19 cellular contexts compared by ENCODE assay signal in genomic region chr14:97705107-97705506, GRCh38.
DNase-seq lines count a peak whose midpoint lies in the region; ATAC-seq and TF ChIP-seq lines count a peak whose summit lies in the region.
"Had no signal": no experiment of that assay in that cellular context is flagged by ENCODE, and none has a peak within 500 bp of the region (broad histone marks: within the 10 kb centered on the region; RNA-seq: fewer than 3 reads in every experiment).

No MANE protein-coding gene starts in this region.

- H4K20me1 ChIP-seq in GM23338 (replicated peaks; ENCODE audit: insufficient read depth), result no peaks in the 10 kb centered on the region

- TF ChIP-seq CTCF in GM23338 (conservative IDR thresholded peaks at IDR 0.05; ENCODE audit: low read depth in 2 of 2) (no peak), osteocyte (IDR thresholded peaks at IDR 0.05) (no peak)

- H3K4me3 Mint-ChIP-seq in T-helper 1 cell treated with Interleukin-12 subunit alpha and Interleukin-12 subunit beta and Interleukin-4 antibody, amounts not matched to agents 30 μg/mL and 1 μg/mL, for 36 hours, result peak overlapping the region; percentile 27
- no peak overlapping the region for H3K4me3 Mint-ChIP-seq in GM23338
- no peak overlapping the region for H3K4me3 Mint-ChIP-seq in activated naive CD8-positive, alpha-beta T cell treated with anti-CD3 and anti-CD28 coated beads for 36 hours
- peak overlapping the region; percentile 59 for H3K4me3 Mint-ChIP-seq in natural killer cell treated with Interleukin-12 subunit alpha and Interleukin-12 subunit beta and Interleukin-15 and Interleukin-18, amount 100 ng/mL, for 72 hours
- no peak overlapping the region for H3K4me3 Mint-ChIP-seq in osteocyte (ENCODE audit: unreplicated experiment)

- peak overlapping the region; percentile 95 for H3K27ac Mint-ChIP-seq in T-helper 1 cell treated with Interleukin-12 subunit alpha and Interleukin-12 subunit beta and Interleukin-4 antibody, amounts not matched to agents 30 μg/mL and 1 μg/mL, for 36 hours
- H3K27ac Mint-ChIP-seq in GM23338 (peak overlapping the region; percentile 61; the same call in 1 of the 2 replicates), osteocyte (ENCODE audit: unreplicated experiment) (no peak overlapping the region)
- H3K27ac Mint-ChIP-seq in activated naive CD8-positive, alpha-beta T cell treated with anti-CD3 and anti-CD28 coated beads for 36 hours, result peak overlapping the region; percentile 17
- H3K27ac Mint-ChIP-seq in natural killer cell treated with Interleukin-12 subunit alpha and Interleukin-12 subunit beta and Interleukin-15 and Interleukin-18, amount 100 ng/mL, for 72 hours, result peak overlapping the region; percentile 88 to 92

- H3K9me3 Mint-ChIP-seq in T-helper 1 cell treated with Interleukin-12 subunit alpha and Interleukin-12 subunit beta and Interleukin-4 antibody, amounts not matched to agents 30 μg/mL and 1 μg/mL, for 36 hours, result peaks cover 10% of the 10 kb centered on the region
- H3K9me3 Mint-ChIP-seq in GM23338 (peaks cover 17% of the 10 kb centered on the region), osteocyte (ENCODE audit: unreplicated experiment) (peaks cover 64% of the 10 kb centered on the region)
- peaks cover 6% of the 10 kb centered on the region for H3K9me3 Mint-ChIP-seq in activated naive CD8-positive, alpha-beta T cell treated with anti-CD3 and anti-CD28 coated beads for 36 hours
- peaks cover 11% of the 10 kb centered on the region for H3K9me3 Mint-ChIP-seq in natural killer cell treated with Interleukin-12 subunit alpha and Interleukin-12 subunit beta and Interleukin-15 and Interleukin-18, amount 100 ng/mL, for 72 hours

- peak overlapping the region; percentile 6; the same call in 1 of the 2 replicates for H3K4me2 ChIP-seq in GM23338

- no peaks in the 10 kb centered on the region for H3K27me3 Mint-ChIP-seq in T-helper 1 cell treated with Interleukin-12 subunit alpha and Interleukin-12 subunit beta and Interleukin-4 antibody, amounts not matched to agents 30 μg/mL and 1 μg/mL, for 36 hours (ENCODE audit: low read depth)
- no peaks in the 10 kb centered on the region for H3K27me3 Mint-ChIP-seq in GM23338 (ENCODE audit: insufficient read depth, low read depth, poor library complexity)
- H3K27me3 Mint-ChIP-seq in activated naive CD8-positive, alpha-beta T cell treated with anti-CD3 and anti-CD28 coated beads for 36 hours, result no peaks in the 10 kb centered on the region
- no peaks in the 10 kb centered on the region for H3K27me3 Mint-ChIP-seq in natural killer cell treated with Interleukin-12 subunit alpha and Interleukin-12 subunit beta and Interleukin-15 and Interleukin-18, amount 100 ng/mL, for 72 hours
- no peaks in the 10 kb centered on the region for H3K27me3 Mint-ChIP-seq in osteocyte (ENCODE audit: unreplicated experiment)

- no peak for ATAC-seq in GM23338
- ATAC-seq in natural killer cell treated with Interleukin-12 subunit alpha and Interleukin-12 subunit beta and Interleukin-15 and Interleukin-18, amount 100 ng/mL, for 72 hours, result no peak
- ATAC-seq: heart left ventricle had no signal

- H3K79me2 ChIP-seq in GM23338 (replicated peaks; ENCODE audit: insufficient read depth), result no peaks in the 10 kb centered on the region

- DNase-seq in T-helper 1 cell, result no peak
- no peak for DNase-seq in GM23338 (ENCODE audit: low spot score)
- DNase-seq in activated naive CD8-positive, alpha-beta T cell treated with anti-CD3 and anti-CD28 coated beads for 36 hours, result no peak
- no peak for DNase-seq in natural killer cell treated with Interleukin-12 subunit alpha and Interleukin-12 subunit beta and Interleukin-15 and Interleukin-18, amount 100 ng/mL, for 72 hours (ENCODE audit: low spot score)
- DNase-seq in KG1 (lab: John Stamatoyannopoulos, UW), result no peak
- DNase-seq in NCI-H526 (lab: John Stamatoyannopoulos, UW), result no peak
- no peak for DNase-seq in osteocyte (ENCODE audit: extremely low spot score, unreplicated experiment)
- DNase-seq: amniotic stem cell, Calu3, dermis blood vessel endothelial cell, EL, heart left ventricle, left ventricle myocardium inferior, NCI-H1436, NCI-H774, Right ventricle myocardium superior, trophoblast cell had no signal

- H3K36me3 ChIP-seq in GM23338 (ENCODE audit: insufficient read depth), result no peaks in the 10 kb centered on the region
- H3K36me3 ChIP-seq: heart left ventricle, left ventricle myocardium inferior had no signal

- peaks cover 23% of the 10 kb centered on the region; the same call in 1 of the 2 replicates for H3K9me2 ChIP-seq in GM23338 (ENCODE audit: insufficient read depth)

- H2AFZ ChIP-seq in GM23338, result no peak overlapping the region

- H3K36me3 Mint-ChIP-seq in T-helper 1 cell treated with Interleukin-12 subunit alpha and Interleukin-12 subunit beta and Interleukin-4 antibody, amounts not matched to agents 30 μg/mL and 1 μg/mL, for 36 hours (ENCODE audit: low read depth), result peaks cover 20% of the 10 kb centered on the region
- H3K36me3 Mint-ChIP-seq in GM23338 (ENCODE audit: low read depth), result peaks cover 12% of the 10 kb centered on the region
- peaks cover 7% of the 10 kb centered on the region for H3K36me3 Mint-ChIP-seq in activated naive CD8-positive, alpha-beta T cell treated with anti-CD3 and anti-CD28 coated beads for 36 hours
- H3K36me3 Mint-ChIP-seq in natural killer cell treated with Interleukin-12 subunit alpha and Interleukin-12 subunit beta and Interleukin-15 and Interleukin-18, amount 100 ng/mL, for 72 hours, result peaks cover 15% of the 10 kb centered on the region
- no peaks in the 10 kb centered on the region for H3K36me3 Mint-ChIP-seq in osteocyte (ENCODE audit: unreplicated experiment)

- H3K27me3 ChIP-seq in GM23338 (ENCODE audit: insufficient read depth), result no peaks in the 10 kb centered on the region

- H3F3A ChIP-seq in GM23338 (replicated peaks; ENCODE audit: low read depth), result no peaks in the 10 kb centered on the region; the same call in 1 of the 2 replicates

- H3K4me1 ChIP-seq in GM23338 (ENCODE audit: insufficient read depth), result peaks cover 35% of the 10 kb centered on the region
- H3K4me1 ChIP-seq: left ventricle myocardium inferior had no signal

- H3K4me3 ChIP-seq in GM23338, result no peak overlapping the region
- H3K4me3 ChIP-seq: heart left ventricle, left ventricle myocardium inferior had no signal

- H3K27ac ChIP-seq in GM23338 (ENCODE audit: low read depth), result 0 out of 2 replicates have a peak overlapping the region, but pooled peaks have one; percentile 48
- H3K27ac ChIP-seq: 22Rv1, left ventricle myocardium inferior had no signal

- peaks cover 79% of the 10 kb centered on the region for H3K4me1 Mint-ChIP-seq in T-helper 1 cell treated with Interleukin-12 subunit alpha and Interleukin-12 subunit beta and Interleukin-4 antibody, amounts not matched to agents 30 μg/mL and 1 μg/mL, for 36 hours (ENCODE audit: low read depth)
- H3K4me1 Mint-ChIP-seq in GM23338 (peaks cover 30% of the 10 kb centered on the region), osteocyte (ENCODE audit: unreplicated experiment) (no peaks in the 10 kb centered on the region)
- H3K4me1 Mint-ChIP-seq in activated naive CD8-positive, alpha-beta T cell treated with anti-CD3 and anti-CD28 coated beads for 36 hours, result peaks cover 73% of the 10 kb centered on the region
- peaks cover 72 to 81% of the 10 kb centered on the region in 2 donors for H3K4me1 Mint-ChIP-seq in natural killer cell treated with Interleukin-12 subunit alpha and Interleukin-12 subunit beta and Interleukin-15 and Interleukin-18, amount 100 ng/mL, for 72 hours (ENCODE audit: low read depth in 2 of 2)

TF ChIP-seq in GM23338, 12 proteins besides CTCF, POLR2A, EP300 and RAD21:
- no peak for TF ChIP-seq EZH2 (IDR thresholded peaks at IDR 0.05; ENCODE audit: low read depth, unreplicated experiment)
- no peak for TF ChIP-seq ZNF331 (CRISPR knock-in tag; IDR thresholded peaks at IDR 0.05; ENCODE audit: low read depth)
- no peak for TF ChIP-seq NANOG (IDR thresholded peaks at IDR 0.05; ENCODE audit: borderline replicate concordance)

Comparison
In these comparisons a context has a peak if more than half of its experiments do, and no peak if none do; other contexts are left out.
1. H3K4me3 Mint-ChIP-seq: peak in T-helper 1 cell treated with Interleukin-12 subunit alpha and Interleukin-12 subunit beta and Interleukin-4 antibody, amounts not matched to agents 30 μg/mL and 1 μg/mL, for 36 hours (single experiment) and natural killer cell treated with Interleukin-12 subunit alpha and Interleukin-12 subunit beta and Interleukin-15 and Interleukin-18, amount 100 ng/mL, for 72 hours (single experiment); none in GM23338 (single experiment), activated naive CD8-positive, alpha-beta T cell treated with anti-CD3 and anti-CD28 coated beads for 36 hours (single experiment) and osteocyte (single experiment).